ENCODE assay signal across 21 cellular contexts in the genomic region with DNA sequence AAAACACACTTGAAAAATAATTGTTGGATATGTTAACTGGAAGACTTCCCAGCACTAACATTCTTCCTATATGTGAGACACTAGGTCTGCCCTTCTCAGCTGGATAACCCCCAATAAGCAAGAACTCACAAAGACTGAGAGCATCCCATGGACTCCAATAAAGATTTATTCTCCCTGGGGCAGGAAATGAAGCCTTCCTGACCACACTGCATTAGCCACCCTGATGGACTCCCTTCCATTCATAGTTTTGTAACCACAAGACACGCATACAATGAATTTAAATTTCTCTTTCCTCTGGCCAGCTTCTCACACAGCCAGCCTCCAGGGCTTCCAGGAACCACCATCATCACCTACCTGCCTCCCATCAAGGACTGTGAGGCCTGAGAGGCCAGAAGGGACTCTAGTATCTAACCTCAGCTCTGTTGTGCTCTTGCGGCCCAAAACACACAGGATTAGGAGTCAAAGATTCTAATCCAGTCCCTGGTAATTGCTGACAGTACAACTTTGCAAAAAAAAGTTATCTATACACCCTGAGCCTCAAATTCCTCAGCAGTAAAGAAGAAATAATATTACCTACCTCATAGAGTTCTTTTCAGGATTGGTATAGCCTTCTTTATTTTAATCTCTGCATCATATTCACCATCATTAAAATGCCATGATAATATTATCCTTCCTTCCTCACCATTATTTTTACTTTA. TPM values are rescaled to one million over a fixed set of nuclear protein-coding genes. Genes with fewer than 3 reads are reported as not detected.
DNase-seq lines count a peak whose midpoint lies in the region; ATAC-seq and TF ChIP-seq lines count a peak whose summit lies in the region.
"Had no signal": no experiment of that assay in that cellular context is flagged by ENCODE, and none has a peak within 500 bp of the region (broad histone marks: within the 10 kb centered on the region; RNA-seq: fewer than 3 reads in every experiment).

No MANE protein-coding gene starts in this region.

- H3K4me1 Mint-ChIP-seq in chondrocyte (ENCODE audit: low read depth) (peaks cover 34% of the 10 kb centered on the region), nephron progenitor cell (peaks cover 8% of the 10 kb centered on the region), Caco-2 (ENCODE audit: low read depth, unreplicated experiment) (no peaks in the 10 kb centered on the region)
- H3K4me1 Mint-ChIP-seq: activated CD4-positive, alpha-beta T cell treated with anti-CD3 and anti-CD28 coated beads, Interleukin-2, amount 10 ng/mL, durations not matched to agents 24 days and 14 days had no signal

- H3K9me3 Mint-ChIP-seq in chondrocyte (ENCODE audit: low read depth): no peaks in the 10 kb centered on the region
- H3K9me3 Mint-ChIP-seq in nephron progenitor cell: no peaks in the 10 kb centered on the region
- H3K9me3 Mint-ChIP-seq in Caco-2 (ENCODE audit: unreplicated experiment): no peaks in the 10 kb centered on the region
- H3K9me3 Mint-ChIP-seq: activated CD4-positive, alpha-beta T cell treated with anti-CD3 and anti-CD28 coated beads, Interleukin-2, amount 10 ng/mL, durations not matched to agents 24 days and 14 days; activated T-cell treated with anti-CD3 and anti-CD28 coated beads, Interleukin-2, amount 50 U/mL, for 72 hours had no signal

- no peaks in the 10 kb centered on the region for H3K27me3 Mint-ChIP-seq in chondrocyte (ENCODE audit: low read depth)
- no peaks in the 10 kb centered on the region for H3K27me3 Mint-ChIP-seq in nephron progenitor cell (ENCODE audit: low read depth, poor library complexity)
- no peaks in the 10 kb centered on the region for H3K27me3 Mint-ChIP-seq in Caco-2 (ENCODE audit: insufficient read depth, unreplicated experiment)
- H3K27me3 Mint-ChIP-seq: activated CD4-positive, alpha-beta T cell treated with anti-CD3 and anti-CD28 coated beads, Interleukin-2, amount 10 ng/mL, durations not matched to agents 24 days and 14 days had no signal

- intact Hi-C loops in Caco-2 (cut with micrococcal nuclease; ENCODE audit: unreplicated experiment): no loop called here
- intact Hi-C loops in tibial artery (cut with DNase I; ENCODE audit: low total_unique reads): no loop called here

- H3K4me3 Mint-ChIP-seq in chondrocyte (ENCODE audit: unreplicated experiment) (no peak overlapping the region), nephron progenitor cell (no peak overlapping the region), Caco-2 (ENCODE audit: unreplicated experiment) (no peak overlapping the region)
- H3K4me3 Mint-ChIP-seq: activated CD4-positive, alpha-beta T cell treated with anti-CD3 and anti-CD28 coated beads, Interleukin-2, amount 10 ng/mL, durations not matched to agents 24 days and 14 days; activated T-cell treated with anti-CD3 and anti-CD28 coated beads, Interleukin-2, amount 50 U/mL, for 72 hours had no signal

- H3K27me3 ChIP-seq in Caco-2 (replicated peaks; ENCODE audit: control insufficient read depth, insufficient read depth, low read length) (no peaks in the 10 kb centered on the region), WERI-Rb-1 (ENCODE audit: insufficient read depth, low read depth, severe bottlenecking) (no peaks in the 10 kb centered on the region), tibial artery (no peaks in the 10 kb centered on the region)
- H3K27me3 ChIP-seq: BLaER1, upper lobe of left lung had no signal

- no peak overlapping the region for H3K27ac ChIP-seq in WERI-Rb-1
- H3K27ac ChIP-seq in tibial artery: no peak overlapping the region
- H3K27ac ChIP-seq: BLaER1, PC-9, psoas muscle, upper lobe of left lung had no signal

- BruUV-seq in Caco-2 (replicated peaks; lab: Mats Ljungman, UMichigan): no TSS peak

- H3K4me3 ChIP-seq in AG10803 (ENCODE audit: low read length) (no peak overlapping the region), Caco-2 (ENCODE audit: low read depth, low read length) (no peak overlapping the region), WERI-Rb-1 (ENCODE audit: low read depth, low read length) (no peak overlapping the region), tibial artery (no peak overlapping the region)
- H3K4me3 ChIP-seq: BLaER1, HAP-1, PC-9, psoas muscle, upper lobe of left lung had no signal

- CTCF ChIA-PET in Caco-2 (lab: Charles Lee): no interaction called here

- no peak for ATAC-seq in GM18861 (IDR thresholded peaks at IDR 0.05; ENCODE audit: unreplicated experiment)
- ATAC-seq: activated T-cell treated with anti-CD3 and anti-CD28 coated beads, Interleukin-2, amount 50 U/mL, for 72 hours; psoas muscle had no signal

- H3K27ac Mint-ChIP-seq in chondrocyte (ENCODE audit: unreplicated experiment) (peak overlapping the region; percentile 64), nephron progenitor cell (peak overlapping the region; percentile 77), Caco-2 (ENCODE audit: unreplicated experiment) (no peak overlapping the region)
- H3K27ac Mint-ChIP-seq: activated CD4-positive, alpha-beta T cell treated with anti-CD3 and anti-CD28 coated beads, Interleukin-2, amount 10 ng/mL, durations not matched to agents 24 days and 14 days; activated T-cell treated with anti-CD3 and anti-CD28 coated beads, Interleukin-2, amount 50 U/mL, for 72 hours had no signal

- POLR2A ChIA-PET in Caco-2 (lab: Charles Lee): no interaction called here

- TF ChIP-seq CTCF in AG10803 (conservative IDR thresholded peaks at IDR 0.05; ENCODE audit: low read length): no peak
- no peak for TF ChIP-seq CTCF in chondrocyte (IDR thresholded peaks at IDR 0.05)
- TF ChIP-seq CTCF in nephron progenitor cell (IDR thresholded peaks at IDR 0.05): no peak
- TF ChIP-seq CTCF in Caco-2 (IDR thresholded peaks at IDR 0.05; ENCODE audit: insufficient read depth in 1 of 2, low read depth in 1 of 2, low read length in 1 of 2, severe bottlenecking in 1 of 2, unreplicated experiment in 1 of 2): no peak
- no peak for TF ChIP-seq CTCF in WERI-Rb-1 (IDR thresholded peaks at IDR 0.05; ENCODE audit: low read depth, low read length)
- TF ChIP-seq CTCF in tibial artery (IDR thresholded peaks at IDR 0.05): no peak

- H3K36me3 Mint-ChIP-seq in chondrocyte (ENCODE audit: low read depth) (peaks cover 10% of the 10 kb centered on the region), nephron progenitor cell (ENCODE audit: low read depth) (peaks cover 35% of the 10 kb centered on the region), Caco-2 (ENCODE audit: insufficient read depth, unreplicated experiment) (peaks cover 29% of the 10 kb centered on the region)

- H3K36me3 ChIP-seq in Caco-2 (ENCODE audit: control insufficient read depth, insufficient read depth, low read length): no peaks in the 10 kb centered on the region
- peaks cover 32% of the 10 kb centered on the region for H3K36me3 ChIP-seq in WERI-Rb-1
- H3K36me3 ChIP-seq in tibial artery: peaks cover 0 to 18% (median 6%) of the 10 kb centered on the region in 3 donors

- no peaks in the 10 kb centered on the region for H3K9me3 ChIP-seq in Caco-2
- no peaks in the 10 kb centered on the region for H3K9me3 ChIP-seq in WERI-Rb-1 (ENCODE audit: severe bottlenecking)
- no peaks in the 10 kb centered on the region for H3K9me3 ChIP-seq in tibial artery
- H3K9me3 ChIP-seq: BLaER1, HAP-1, psoas muscle, upper lobe of left lung had no signal

- DNase-seq in AG10803 (ENCODE audit: low read depth) (peak; percentile 96), LHCN-M2 (ENCODE audit: low read depth) (peak; percentile 65), chondrocyte (ENCODE audit: low spot score) (no peak), nephron progenitor cell (no peak), Caco-2 (no peak), WERI-Rb-1 (no peak), tibial artery (no peak)
- DNase-seq: activated CD4-positive, alpha-beta T cell treated with anti-CD3 and anti-CD28 coated beads, Interleukin-2, amount 10 ng/mL, durations not matched to agents 24 days and 14 days; activated T-cell treated with anti-CD3 and anti-CD28 coated beads, Interleukin-2, amount 50 U/mL, for 72 hours; NCI-H146; NCI-H510A treated with DMSO at 0.1 percent for 48 hours; PC-9; psoas muscle; stimulated activated CD4-positive, alpha-beta T cell treated with anti-CD3 and anti-CD28 coated beads, Interleukin-2, amount 100 ng/mL, for 48 hours; T-helper 1 cell; upper lobe of left lung had no signal

- no peaks in the 10 kb centered on the region for H3K4me1 ChIP-seq in Caco-2
- no peaks in the 10 kb centered on the region for H3K4me1 ChIP-seq in tibial artery
- H3K4me1 ChIP-seq: BLaER1, HAP-1, upper lobe of left lung had no signal

RNA-seq across cellular contexts. Expression of a gene that starts 45.6 kb away (rescaled TPM):
- total RNA-seq in LHCN-M2 (2014; rRNA removed) (not detected in 2 replicates), chondrocyte (not detected in 3 replicates), Caco-2 (2022) (not detected in 2 replicates)
- polyA plus RNA-seq in LHCN-M2 (2012): not detected
- total RNA-seq: activated CD4-positive, alpha-beta T cell treated with anti-CD3 and anti-CD28 coated beads, Interleukin-2, amount 10 ng/mL, durations not matched to agents 24 days and 14 days; activated T-cell treated with anti-CD3 and anti-CD28 coated beads, Interleukin-2, amount 50 U/mL, for 72 hours; G401; glomerular endothelial cell; PC-9; psoas muscle; upper lobe of left lung had no signal
- polyA plus RNA-seq: psoas muscle had no signal

Comparison
In these comparisons a context has a peak if more than half of its experiments do, and no peak if none do; other contexts are left out.
1. DNase-seq: peak in AG10803 (single experiment) and LHCN-M2 (single experiment); none in chondrocyte (single experiment), nephron progenitor cell (single experiment), Caco-2 (0 of 2), WERI-Rb-1 (single experiment) and tibial artery (0 of 2).